ENCODE assay signal across 7 cellular contexts in the genomic region with DNA sequence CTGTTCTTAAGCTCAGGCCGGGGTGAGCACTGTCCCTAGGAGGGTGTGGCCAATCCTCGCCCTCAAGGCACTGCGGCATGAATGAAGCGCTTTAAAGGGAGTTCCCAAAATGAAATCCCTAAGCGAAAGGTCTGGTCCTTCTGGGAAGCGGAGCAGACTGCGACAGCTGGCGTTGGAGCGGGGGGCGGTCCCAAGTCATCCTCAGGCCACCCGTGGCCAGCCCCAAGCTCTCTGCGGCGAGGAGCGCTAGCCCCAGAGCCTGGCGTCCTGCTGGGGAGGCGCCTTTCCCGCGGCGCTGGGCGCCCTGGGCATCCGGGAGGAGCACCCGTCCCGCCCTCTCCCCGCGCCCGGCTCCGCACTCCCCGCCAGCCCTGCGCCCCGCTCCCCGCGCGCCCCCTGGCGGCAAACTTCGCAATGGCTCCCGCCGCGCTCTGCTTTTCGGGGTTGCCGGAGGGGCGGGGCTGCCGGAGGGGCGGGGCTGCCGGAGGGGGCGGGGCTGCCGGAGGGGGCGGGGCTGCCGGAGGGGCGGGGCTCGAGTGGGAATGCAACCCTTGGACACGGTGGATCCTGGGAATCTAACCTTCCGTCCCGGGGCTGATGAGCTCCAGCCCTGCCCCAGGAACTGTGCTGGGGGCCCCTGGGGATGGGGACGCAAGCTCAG.
DNase-seq lines count a peak whose midpoint lies in the region; ATAC-seq and TF ChIP-seq lines count a peak whose summit lies in the region.

No MANE protein-coding gene starts in this region.

- H3K27me3 Mint-ChIP-seq in central memory CD8-positive, alpha-beta T cell, result no peaks in the 10 kb centered on the region

- peaks cover 11% of the 10 kb centered on the region for H3K36me3 Mint-ChIP-seq in central memory CD8-positive, alpha-beta T cell (ENCODE audit: insufficient read depth)

- H3K4me3 Mint-ChIP-seq in central memory CD8-positive, alpha-beta T cell, result peak overlapping the region; percentile 85

- ATAC-seq in HG03045 (IDR thresholded peaks at IDR 0.05; ENCODE audit: unreplicated experiment), result peak; percentile 68
- ATAC-seq in activated CD4-positive, CD25-positive, alpha-beta regulatory T cell treated with anti-CD3 and anti-CD28 coated beads, Interleukin-2, amount 50 U/mL, for 24 hours, result peak; percentile 91 to 93
- ATAC-seq in central memory CD8-positive, alpha-beta T cell (replicated peaks; ENCODE audit: extremely low read depth, poor library complexity, severe bottlenecking), result peak; percentile 84

- H3K4me1 Mint-ChIP-seq in central memory CD8-positive, alpha-beta T cell, result peaks cover 20% of the 10 kb centered on the region

- peak; percentile 89 for TF ChIP-seq CTCF in GM13976 (IDR thresholded peaks at IDR 0.05; ENCODE audit: borderline replicate concordance, control extremely low read depth, extremely low read depth, insufficient read depth, missing control alignments)

- H3K9me3 Mint-ChIP-seq in central memory CD8-positive, alpha-beta T cell, result no peaks in the 10 kb centered on the region

- in situ Hi-C loops in GM13976 (cut with MboI; ENCODE audit: low sequenced_read_pairs, unreplicated experiment), result loop anchor here (5.0 kb wide), 1 partner anchor 54 kb away; no protein-coding TSS in a partner anchor

- DNase-seq in GM13976 (ENCODE audit: low spot score) (peak; percentile 96), NCI-H345 (lab: John Stamatoyannopoulos, UW) (peak; percentile 89), kidney glomerular epithelial cell (lab: John Stamatoyannopoulos, UW) (peak; percentile 63)
- DNase-seq in central memory CD8-positive, alpha-beta T cell (ENCODE audit: low spot score in 2 of 2), result peak; percentile 88 to 97
- peak; percentile 92 to 98 for DNase-seq in stimulated activated CD4-positive, alpha-beta T cell treated with anti-CD3 and anti-CD28 coated beads, Interleukin-1b, Interleukin-23, amount 100 ng/mL, for 1 hour (ENCODE audit: low read depth in 2 of 2)

- peak overlapping the region; percentile 91 for H3K27ac Mint-ChIP-seq in central memory CD8-positive, alpha-beta T cell (ENCODE audit: low read depth)

Comparison
In these comparisons a context has a peak if more than half of its experiments do, and no peak if none do; other contexts are left out.
1. Peak in every context shown above with its lines: DNase-seq and ATAC-seq.